ENCODE assay signal across 24 cellular contexts in genomic region chr2:188047760-188048159, GRCh38.
"Had no signal": no experiment of that assay in that cellular context is flagged by ENCODE, and none has a peak within 500 bp of the region (broad histone marks: within the 10 kb centered on the region; RNA-seq: fewer than 3 reads in every experiment).

No MANE protein-coding gene starts in this region.

- H3K36me3 ChIP-seq: left lung, lower lobe of right lung, ovary, prostate gland, spleen, tibial nerve, uterus had no signal

- H3K4me1 Mint-ChIP-seq: naive B cell; natural killer cell; stimulated activated effector memory CD8-positive, alpha-beta T cell treated with anti-CD3 and anti-CD28 coated beads, Interleukin-12 subunit alpha, Interleukin-12 subunit beta, amount 100 ng/mL, for 72 hours had no signal

- H3K27me3 ChIP-seq: left lung, ovary, spleen, tibial nerve, uterus had no signal

- DNase-seq: hippocampal formation; left colon; left lung; lower lobe of right lung; mammary epithelial cell; mesenchymal stem cell; naive B cell; natural killer cell; ovary; posterior cingulate gyrus; retina; right cardiac atrium; spleen; stimulated activated CD4-positive, alpha-beta T cell treated with anti-CD3 and anti-CD28 coated beads, Interleukin-4, amount 100 ng/mL, for 24 hours; stimulated activated naive CD4-positive, alpha-beta T cell; uterus had no signal

- H3K4me3 ChIP-seq: left lung, lower lobe of right lung, ovary, prostate gland, skin epidermis, spleen, tibial nerve, uterus had no signal

- H3K27ac Mint-ChIP-seq: naive B cell; natural killer cell; stimulated activated effector memory CD8-positive, alpha-beta T cell treated with anti-CD3 and anti-CD28 coated beads, Interleukin-12 subunit alpha, Interleukin-12 subunit beta, amount 100 ng/mL, for 72 hours; stimulated activated naive CD8-positive, alpha-beta T cell treated with anti-CD3 and anti-CD28 coated beads, Interleukin-15, Interleukin-2, amounts not matched to agents 100 ng/mL and 50 ng/mL, for 24 hours; type B pancreatic cell had no signal

- H3K4me3 Mint-ChIP-seq: naive B cell; natural killer cell; stimulated activated effector memory CD8-positive, alpha-beta T cell treated with anti-CD3 and anti-CD28 coated beads, Interleukin-12 subunit alpha, Interleukin-12 subunit beta, amount 100 ng/mL, for 72 hours; stimulated activated naive CD8-positive, alpha-beta T cell treated with anti-CD3 and anti-CD28 coated beads, Interleukin-15, Interleukin-2, amounts not matched to agents 100 ng/mL and 50 ng/mL, for 24 hours; type B pancreatic cell had no signal

- H3K27ac ChIP-seq: left lung, lower lobe of right lung, ovary, prostate gland, skin epidermis, spleen, tibial nerve, uterus had no signal

- FAIRE-seq: keratinocyte had no signal

- H3K4me1 ChIP-seq: left lung, lower lobe of right lung, prostate gland, spleen, tibial nerve, uterus had no signal

- H3K36me3 Mint-ChIP-seq: naive B cell; natural killer cell; stimulated activated effector memory CD8-positive, alpha-beta T cell treated with anti-CD3 and anti-CD28 coated beads, Interleukin-12 subunit alpha, Interleukin-12 subunit beta, amount 100 ng/mL, for 72 hours; type B pancreatic cell had no signal

- ATAC-seq: left colon; left lung; lower lobe of right lung; natural killer cell; right cardiac atrium; sciatic nerve; stimulated activated effector memory CD8-positive, alpha-beta T cell treated with anti-CD3 and anti-CD28 coated beads, Interleukin-12 subunit alpha, Interleukin-12 subunit beta, amount 100 ng/mL, for 72 hours had no signal

- H3K9me3 ChIP-seq: ovary, prostate gland, uterus had no signal

- H3K9me3 Mint-ChIP-seq: type B pancreatic cell had no signal

- H3K27me3 Mint-ChIP-seq: naive B cell; stimulated activated naive CD8-positive, alpha-beta T cell treated with anti-CD3 and anti-CD28 coated beads, Interleukin-15, Interleukin-2, amounts not matched to agents 100 ng/mL and 50 ng/mL, for 24 hours; type B pancreatic cell had no signal
